21 cellular contexts compared by ENCODE assay signal in genomic region chr1:197272791-197273190, GRCh38. TPM values are rescaled to one million over a fixed set of nuclear protein-coding genes. Genes with fewer than 3 reads are reported as not detected.
"Had no signal": no experiment of that assay in that cellular context is flagged by ENCODE, and none has a peak within 500 bp of the region (broad histone marks: within the 10 kb centered on the region; RNA-seq: fewer than 3 reads in every experiment).

No MANE protein-coding gene starts in this region.

- H3K9me3 Mint-ChIP-seq: activated naive CD4-positive, alpha-beta T cell treated with anti-CD3 and anti-CD28 coated beads, Interleukin-2, amount 50 U/mL, for 24 hours; endodermal cell; natural killer cell; T-helper 2 cell treated with Interferon-gamma antibody and Interleukin-4, amounts not matched to agents 5 μg/mL and 100 μg/mL, for 36 hours; WTC11 had no signal

- H3K4me3 ChIP-seq: testis, uterus had no signal

- H3K9me3 ChIP-seq: testis, uterus had no signal

- ATAC-seq: left ventricle myocardium superior, natural killer cell, WTC11 had no signal

- DNase-seq: activated gamma-delta T cell treated with Interleukin-2 at 50 U/mL for 16 hours; activated T-cell treated with anti-CD3 and anti-CD28 coated beads, Interleukin-2, amount 50 U/mL, for 1 hour; aorta; cortex of kidney; endodermal cell; kidney glomerular epithelial cell; left ventricle myocardium superior; midbrain; natural killer cell; stimulated activated CD4-positive, alpha-beta T cell treated with anti-CD3 and anti-CD28 coated beads, Interleukin-4, amount 100 ng/mL, for 1 hour; stimulated activated naive CD4-positive, alpha-beta T cell; testis; trophoblast cell; uterus had no signal

- H3K36me3 ChIP-seq: uterus had no signal

- H3K27me3 Mint-ChIP-seq: activated naive CD4-positive, alpha-beta T cell treated with anti-CD3 and anti-CD28 coated beads, Interleukin-2, amount 50 U/mL, for 24 hours had no signal

- H3K4me3 Mint-ChIP-seq: activated naive CD4-positive, alpha-beta T cell treated with anti-CD3 and anti-CD28 coated beads, Interleukin-2, amount 50 U/mL, for 24 hours; endodermal cell; natural killer cell; T-helper 2 cell treated with Interferon-gamma antibody and Interleukin-4, amounts not matched to agents 5 μg/mL and 100 μg/mL, for 36 hours; WTC11 had no signal

- H3K4me1 Mint-ChIP-seq: activated naive CD4-positive, alpha-beta T cell treated with anti-CD3 and anti-CD28 coated beads, Interleukin-2, amount 50 U/mL, for 24 hours; endodermal cell; natural killer cell had no signal

- H3K4me1 ChIP-seq: testis, uterus had no signal

- H3K27ac ChIP-seq: epithelial cell of prostate, testis, uterus had no signal

- H3K27me3 ChIP-seq: testis, uterus had no signal

- H3K36me3 Mint-ChIP-seq: activated naive CD4-positive, alpha-beta T cell treated with anti-CD3 and anti-CD28 coated beads, Interleukin-2, amount 50 U/mL, for 24 hours; natural killer cell; WTC11 had no signal

- H3K27ac Mint-ChIP-seq: activated naive CD4-positive, alpha-beta T cell treated with anti-CD3 and anti-CD28 coated beads, Interleukin-2, amount 50 U/mL, for 24 hours; endodermal cell; natural killer cell; progenitor cell of endocrine pancreas; T-helper 2 cell treated with Interferon-gamma antibody and Interleukin-4, amounts not matched to agents 5 μg/mL and 100 μg/mL, for 36 hours; WTC11 had no signal

RNA-seq across cellular contexts. Expression of gene CRB1, which starts 4.7 kb away (rescaled TPM):
- total RNA-seq: endodermal cell, glomerular endothelial cell, osteocyte, progenitor cell of endocrine pancreas had no signal
